Comparison of ENCODE assay signal across 31 cellular contexts in the genomic region with DNA sequence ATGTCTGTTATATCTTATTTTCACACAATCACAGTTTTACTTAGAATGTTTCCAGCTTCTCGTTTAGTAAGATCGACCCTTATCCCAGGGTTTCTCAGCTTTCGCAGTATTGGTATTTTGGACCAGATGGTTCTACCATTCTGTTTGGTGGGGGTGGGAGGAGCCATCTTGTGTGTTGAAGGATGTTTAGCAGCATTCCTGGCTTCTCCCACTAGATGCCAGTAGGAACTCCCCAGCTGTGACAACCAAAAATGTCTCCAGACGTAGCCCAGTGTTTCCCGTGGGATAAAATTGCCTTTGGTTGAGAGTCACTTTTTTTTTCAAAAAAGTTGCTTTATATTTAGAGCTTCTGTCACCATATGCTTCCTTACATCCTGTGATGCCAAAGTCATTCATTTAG.
DNase-seq lines count a peak whose midpoint lies in the region; ATAC-seq and TF ChIP-seq lines count a peak whose summit lies in the region.
"Had no signal": no experiment of that assay in that cellular context is flagged by ENCODE, and none has a peak within 500 bp of the region (broad histone marks: within the 10 kb centered on the region; RNA-seq: fewer than 3 reads in every experiment).

No MANE protein-coding gene starts in this region.

- no peaks in the 10 kb centered on the region for H3K79me2 ChIP-seq in GM23338 (replicated peaks; ENCODE audit: insufficient read depth)

- peaks cover 8% of the 10 kb centered on the region; the same call in 1 of the 2 replicates for H3K36me3 ChIP-seq in GM23338 (ENCODE audit: insufficient read depth)
- H3K36me3 ChIP-seq in psoas muscle (ENCODE audit: insufficient read depth in 1 of 2, low read depth in 1 of 2), result peaks cover 12 to 84% of the 10 kb centered on the region in 2 donors

- no peaks in the 10 kb centered on the region for H3K27me3 ChIP-seq in GM23338 (ENCODE audit: insufficient read depth)
- H3K27me3 ChIP-seq in psoas muscle (ENCODE audit: insufficient read depth in 3 of 3, low read length in 2 of 3), result no peaks in the 10 kb centered on the region
- H3K27me3 ChIP-seq: esophagus muscularis mucosa, foreskin keratinocyte, heart right ventricle had no signal

- peak; percentile 21 for DNase-seq in NCI-H2171 treated with DMSO at 0.1 percent for 48 hours (lab: John Stamatoyannopoulos, UW)
- no peak for DNase-seq in NCI-H2171 (lab: John Stamatoyannopoulos, UW)
- DNase-seq in GM23338 (ENCODE audit: low spot score), result peak; percentile 51
- DNase-seq in choroid plexus epithelial cell (ENCODE audit: low read depth), result no peak
- DNase-seq in psoas muscle, result no peak
- DNase-seq: activated effector memory CD4-positive, alpha-beta T cell treated with anti-CD3 and anti-CD28 coated beads, Interleukin-2, amount 50 U/mL, for 16 hours; AML-193; CD4-positive, alpha-beta T cell; central memory CD4-positive, alpha-beta T cell; foreskin keratinocyte; GOT3; heart right ventricle; lower lobe of right lung; NCI-H1417; NCI-H2029; NCI-H2227 treated with DMSO at 0.1 percent for 48 hours; NCI-H69; occipital lobe; SIG-M5; stimulated activated naive B cell treated with anti-CD40 and anti-IgM and Interleukin-4, amounts not matched to agents 10 μg/mL and 1 μg/mL and 100 μg/mL, for 72 hours; substantia nigra had no signal

- H3K4me2 ChIP-seq in GM23338, result no peak overlapping the region
- H3K4me2 ChIP-seq: KMS-11 had no signal

- 81 to 90% (median 87%) methylated on average over 5 of the region's 5 CpGs for WGBS in psoas muscle, 3 donors

- H3K9me2 ChIP-seq in GM23338 (ENCODE audit: insufficient read depth), result no peaks in the 10 kb centered on the region

- H3K4me1 ChIP-seq in GM23338 (ENCODE audit: insufficient read depth) (no peaks in the 10 kb centered on the region; the same call in 1 of the 2 replicates), psoas muscle (peaks cover 6% of the 10 kb centered on the region)
- H3K4me1 ChIP-seq: lower lobe of right lung had no signal

- H2AFZ ChIP-seq in GM23338, result no peak overlapping the region

- H3K4me3 ChIP-seq in GM23338 (no peak overlapping the region), choroid plexus epithelial cell (ENCODE audit: low read depth, low read length) (no peak overlapping the region), psoas muscle (no peak overlapping the region)
- H3K4me3 ChIP-seq: esophagus muscularis mucosa, heart right ventricle, lower lobe of right lung had no signal

- H3K4me1 Mint-ChIP-seq in GM23338, result peaks cover 4% of the 10 kb centered on the region; the same call in 2 of the 3 replicates

- intact Hi-C loops in psoas muscle (cut with DNase I), result no loop called here

- H3K9me3 Mint-ChIP-seq in GM23338, result no peaks in the 10 kb centered on the region
- H3K9me3 Mint-ChIP-seq: CD4-positive, alpha-beta T cell; dendritic cell treated with granulocyte-macrophage colony-stimulating factor and Interleukin-4, amounts not matched to agents 40 ng/mL and 50 ng/mL, for 4 days; natural killer cell treated with Interleukin-12 subunit alpha and Interleukin-12 subunit beta and Interleukin-15 and Interleukin-18, amount 100 ng/mL, for 72 hours; stimulated activated naive B cell treated with anti-CD40 and anti-IgM and Interleukin-4, amounts not matched to agents 10 μg/mL and 1 μg/mL and 100 μg/mL, for 72 hours; T-helper 2 cell treated with Interferon-gamma antibody and Interleukin-4, amounts not matched to agents 5 μg/mL and 100 μg/mL, for 36 hours; type B pancreatic cell had no signal

- H3K27ac ChIP-seq in GM23338 (ENCODE audit: low read depth) (no peak overlapping the region), psoas muscle (peak overlapping the region; percentile 72)
- H3K27ac ChIP-seq: foreskin keratinocyte, HL-60, KMS-11, lower lobe of right lung had no signal

- peak in 1 of 2 experiments; percentile 12; a peak in 1 of 4 replicates for TF ChIP-seq CTCF in GM23338 (conservative IDR thresholded peaks at IDR 0.05; ENCODE audit: low read depth in 2 of 2)
- TF ChIP-seq CTCF in choroid plexus epithelial cell (conservative IDR thresholded peaks at IDR 0.05; ENCODE audit: low read depth, low read length), result peak; percentile 5
- TF ChIP-seq CTCF in psoas muscle (IDR thresholded peaks at IDR 0.05), result no peak

- H3K4me3 Mint-ChIP-seq in GM23338, result no peak overlapping the region
- H3K4me3 Mint-ChIP-seq: CD4-positive, alpha-beta T cell; dendritic cell treated with granulocyte-macrophage colony-stimulating factor and Interleukin-4, amounts not matched to agents 40 ng/mL and 50 ng/mL, for 4 days; natural killer cell treated with Interleukin-12 subunit alpha and Interleukin-12 subunit beta and Interleukin-15 and Interleukin-18, amount 100 ng/mL, for 72 hours; stimulated activated naive B cell treated with anti-CD40 and anti-IgM and Interleukin-4, amounts not matched to agents 10 μg/mL and 1 μg/mL and 100 μg/mL, for 72 hours; T-helper 2 cell treated with Interferon-gamma antibody and Interleukin-4, amounts not matched to agents 5 μg/mL and 100 μg/mL, for 36 hours; type B pancreatic cell had no signal

- H3K27ac Mint-ChIP-seq in GM23338, result no peak overlapping the region
- H3K27ac Mint-ChIP-seq: dendritic cell treated with granulocyte-macrophage colony-stimulating factor and Interleukin-4, amounts not matched to agents 40 ng/mL and 50 ng/mL, for 4 days; stimulated activated naive B cell treated with anti-CD40 and anti-IgM and Interleukin-4, amounts not matched to agents 10 μg/mL and 1 μg/mL and 100 μg/mL, for 72 hours; T-helper 2 cell treated with Interferon-gamma antibody and Interleukin-4, amounts not matched to agents 5 μg/mL and 100 μg/mL, for 36 hours; type B pancreatic cell had no signal

- H3F3A ChIP-seq in GM23338 (replicated peaks; ENCODE audit: low read depth), result no peaks in the 10 kb centered on the region

- H3K9me3 ChIP-seq in psoas muscle, result no peaks in the 10 kb centered on the region
- H3K9me3 ChIP-seq: esophagus muscularis mucosa, heart right ventricle, lower lobe of right lung had no signal

- H4K20me1 ChIP-seq in GM23338 (replicated peaks; ENCODE audit: insufficient read depth), result no peaks in the 10 kb centered on the region

- peak; percentile 43; the same call in 2 of the 3 replicates for ATAC-seq in GM23338
- no peak for ATAC-seq in psoas muscle
- no peak for ATAC-seq in GM21367 (IDR thresholded peaks at IDR 0.05; ENCODE audit: unreplicated experiment)
- ATAC-seq in GM18511 (IDR thresholded peaks at IDR 0.05; ENCODE audit: unreplicated experiment), result no peak
- no peak for ATAC-seq in HG03175 (IDR thresholded peaks at IDR 0.05; ENCODE audit: unreplicated experiment)
- ATAC-seq: foreskin keratinocyte; heart right ventricle; lower lobe of right lung; natural killer cell treated with Interleukin-12 subunit alpha and Interleukin-12 subunit beta and Interleukin-15 and Interleukin-18, amount 100 ng/mL, for 72 hours; stimulated activated naive B cell treated with anti-CD40 and anti-IgM and Interleukin-4, amounts not matched to agents 10 μg/mL and 1 μg/mL and 100 μg/mL, for 72 hours had no signal

- peaks cover 28% of the 10 kb centered on the region; the same call in 2 of the 3 replicates for H3K36me3 Mint-ChIP-seq in GM23338 (ENCODE audit: low read depth)

- peaks cover 4% of the 10 kb centered on the region for H3K27me3 Mint-ChIP-seq in GM23338 (ENCODE audit: insufficient read depth, low read depth, poor library complexity)
- H3K27me3 Mint-ChIP-seq: CD4-positive, alpha-beta T cell; dendritic cell treated with granulocyte-macrophage colony-stimulating factor and Interleukin-4, amounts not matched to agents 40 ng/mL and 50 ng/mL, for 4 days; natural killer cell treated with Interleukin-12 subunit alpha and Interleukin-12 subunit beta and Interleukin-15 and Interleukin-18, amount 100 ng/mL, for 72 hours; stimulated activated naive B cell treated with anti-CD40 and anti-IgM and Interleukin-4, amounts not matched to agents 10 μg/mL and 1 μg/mL and 100 μg/mL, for 72 hours; type B pancreatic cell had no signal

TF ChIP-seq in GM23338, 12 proteins besides CTCF, POLR2A, EP300 and RAD21 (continues in another document):
- TF ChIP-seq POLR2AphosphoS5 (IDR thresholded peaks at IDR 0.05; ENCODE audit: low read depth), result no peak
- no peak for TF ChIP-seq NANOG (IDR thresholded peaks at IDR 0.05; ENCODE audit: borderline replicate concordance)
- TF ChIP-seq REST (IDR thresholded peaks at IDR 0.05; ENCODE audit: unreplicated experiment), result no peak
- no peak for TF ChIP-seq JUNB (IDR thresholded peaks at IDR 0.05; ENCODE audit: unreplicated experiment)
- TF ChIP-seq EZH2 (IDR thresholded peaks at IDR 0.05; ENCODE audit: low read depth, unreplicated experiment), result no peak
- TF ChIP-seq EZH2phosphoT487 (IDR thresholded peaks at IDR 0.05; ENCODE audit: unreplicated experiment), result no peak

Comparison
In these comparisons a context has a peak if more than half of its experiments do, and no peak if none do; other contexts are left out.
1. DNase-seq: peak in NCI-H2171 treated with DMSO at 0.1 percent for 48 hours (single experiment) and GM23338 (single experiment); none in NCI-H2171 (single experiment), choroid plexus epithelial cell (single experiment) and psoas muscle (0 of 2).